Comparison of ENCODE assay signal across 21 cellular contexts in genomic region chr1:54392401-54392800, GRCh38. TPM values are rescaled to one million over a fixed set of nuclear protein-coding genes. Genes with fewer than 3 reads are reported as not detected.
DNase-seq lines count a peak whose midpoint lies in the region; ATAC-seq, FAIRE-seq and TF ChIP-seq lines count a peak whose summit lies in the region.
"Had no signal": no experiment of that assay in that cellular context is flagged by ENCODE, and none has a peak within 500 bp of the region (broad histone marks: within the 10 kb centered on the region; RNA-seq: fewer than 3 reads in every experiment).

No MANE protein-coding gene starts in this region.

- peaks cover 7% of the 10 kb centered on the region for H3K36me3 Mint-ChIP-seq in natural killer cell
- peaks cover 4% of the 10 kb centered on the region for H3K36me3 Mint-ChIP-seq in natural killer cell treated with Interleukin-12 subunit alpha and Interleukin-12 subunit beta and Interleukin-15 and Interleukin-18, amount 100 ng/mL, for 72 hours
- H3K36me3 Mint-ChIP-seq in activated T-helper 1 cell treated with anti-CD3 and anti-CD28 coated beads, Interleukin-12 subunit alpha, Interleukin-12 subunit beta, Interleukin-2, Interleukin-4 antibody, amounts not matched to agents 30 ng/mL and 10 ng/mL and 1 ng/mL, durations not matched to agents 14 hours and 24 hours and 36 hours (ENCODE audit: low read depth) = peaks cover 45% of the 10 kb centered on the region
- H3K36me3 Mint-ChIP-seq in neural progenitor cell = peaks cover 35% of the 10 kb centered on the region
- peaks cover 20% of the 10 kb centered on the region for H3K36me3 Mint-ChIP-seq in activated T-cell treated with anti-CD3 and anti-CD28 coated beads, Interleukin-2, amount 50 U/mL, for 4 hours (ENCODE audit: insufficient read depth)

- H3K4me3 Mint-ChIP-seq in natural killer cell = no peak overlapping the region
- no peak overlapping the region for H3K4me3 Mint-ChIP-seq in natural killer cell treated with Interleukin-12 subunit alpha and Interleukin-12 subunit beta and Interleukin-15 and Interleukin-18, amount 100 ng/mL, for 72 hours
- no peak overlapping the region for H3K4me3 Mint-ChIP-seq in activated T-helper 1 cell treated with anti-CD3 and anti-CD28 coated beads, Interleukin-12 subunit alpha, Interleukin-12 subunit beta, Interleukin-2, Interleukin-4 antibody, amounts not matched to agents 30 ng/mL and 10 ng/mL and 1 ng/mL, durations not matched to agents 14 hours and 24 hours and 36 hours
- H3K4me3 Mint-ChIP-seq in neural progenitor cell = no peak overlapping the region
- H3K4me3 Mint-ChIP-seq in activated T-cell treated with anti-CD3 and anti-CD28 coated beads, Interleukin-2, amount 50 U/mL, for 4 hours = no peak overlapping the region

- H3K9me3 ChIP-seq in neural progenitor cell (ENCODE audit: low read depth) = no peaks in the 10 kb centered on the region
- H3K9me3 ChIP-seq: MG63, SJCRH30 had no signal

- H3K4me1 ChIP-seq in neural progenitor cell = peaks cover 31% of the 10 kb centered on the region

- ATAC-seq in natural killer cell = no peak
- no peak for ATAC-seq in natural killer cell treated with Interleukin-12 subunit alpha and Interleukin-12 subunit beta and Interleukin-15 and Interleukin-18, amount 100 ng/mL, for 72 hours
- ATAC-seq in activated T-cell treated with anti-CD3 and anti-CD28 coated beads, Interleukin-2, amount 50 U/mL, for 4 hours = no peak
- ATAC-seq: SK-N-SH treated with all-trans-retinoic acid at 6 μM for 48 hours had no signal

- no peaks in the 10 kb centered on the region for H3K27me3 Mint-ChIP-seq in natural killer cell (ENCODE audit: low read depth in 2 of 2)
- no peaks in the 10 kb centered on the region for H3K27me3 Mint-ChIP-seq in natural killer cell treated with Interleukin-12 subunit alpha and Interleukin-12 subunit beta and Interleukin-15 and Interleukin-18, amount 100 ng/mL, for 72 hours
- no peaks in the 10 kb centered on the region for H3K27me3 Mint-ChIP-seq in activated T-helper 1 cell treated with anti-CD3 and anti-CD28 coated beads, Interleukin-12 subunit alpha, Interleukin-12 subunit beta, Interleukin-2, Interleukin-4 antibody, amounts not matched to agents 30 ng/mL and 10 ng/mL and 1 ng/mL, durations not matched to agents 14 hours and 24 hours and 36 hours (ENCODE audit: insufficient read depth)
- H3K27me3 Mint-ChIP-seq in neural progenitor cell (ENCODE audit: insufficient read depth, low read depth) = peaks cover 3% of the 10 kb centered on the region
- H3K27me3 Mint-ChIP-seq in activated T-cell treated with anti-CD3 and anti-CD28 coated beads, Interleukin-2, amount 50 U/mL, for 4 hours (ENCODE audit: low read depth) = no peaks in the 10 kb centered on the region

- H3K27ac Mint-ChIP-seq in natural killer cell (peak overlapping the region; percentile 11 to 52), neural progenitor cell (no peak overlapping the region)
- peak overlapping the region in 1 of 2 donors; percentile 22 for H3K27ac Mint-ChIP-seq in natural killer cell treated with Interleukin-12 subunit alpha and Interleukin-12 subunit beta and Interleukin-15 and Interleukin-18, amount 100 ng/mL, for 72 hours
- H3K27ac Mint-ChIP-seq in activated T-helper 1 cell treated with anti-CD3 and anti-CD28 coated beads, Interleukin-12 subunit alpha, Interleukin-12 subunit beta, Interleukin-2, Interleukin-4 antibody, amounts not matched to agents 30 ng/mL and 10 ng/mL and 1 ng/mL, durations not matched to agents 14 hours and 24 hours and 36 hours = peak overlapping the region; percentile 44

- TF ChIP-seq CTCF in natural killer cell (IDR thresholded peaks at IDR 0.05) (no peak), neural progenitor cell (IDR thresholded peaks at IDR 0.05) (no peak), GM20000 (IDR thresholded peaks at IDR 0.05; ENCODE audit: extremely low read depth, missing control alignments) (no peak)

- no peak overlapping the region for H3K27ac ChIP-seq in neural progenitor cell

- H3K27me3 ChIP-seq in neural progenitor cell = no peaks in the 10 kb centered on the region
- H3K27me3 ChIP-seq: MG63, SJCRH30 had no signal

- no peak overlapping the region for H3K9ac ChIP-seq in neural progenitor cell

- peaks cover 61 to 78% of the 10 kb centered on the region in 2 donors for H3K4me1 Mint-ChIP-seq in natural killer cell
- peaks cover 21 to 44% of the 10 kb centered on the region in 2 donors for H3K4me1 Mint-ChIP-seq in natural killer cell treated with Interleukin-12 subunit alpha and Interleukin-12 subunit beta and Interleukin-15 and Interleukin-18, amount 100 ng/mL, for 72 hours (ENCODE audit: low read depth in 2 of 2)
- H3K4me1 Mint-ChIP-seq in activated T-helper 1 cell treated with anti-CD3 and anti-CD28 coated beads, Interleukin-12 subunit alpha, Interleukin-12 subunit beta, Interleukin-2, Interleukin-4 antibody, amounts not matched to agents 30 ng/mL and 10 ng/mL and 1 ng/mL, durations not matched to agents 14 hours and 24 hours and 36 hours (ENCODE audit: low read depth) = peaks cover 40% of the 10 kb centered on the region
- H3K4me1 Mint-ChIP-seq in neural progenitor cell = peaks cover 60% of the 10 kb centered on the region
- H3K4me1 Mint-ChIP-seq in activated T-cell treated with anti-CD3 and anti-CD28 coated beads, Interleukin-2, amount 50 U/mL, for 4 hours (ENCODE audit: low read depth) = peaks cover 10% of the 10 kb centered on the region

- FAIRE-seq in urothelium cell line (lab: Jason Lieb, UNC) = peak; percentile 13
- FAIRE-seq: GM18507, HTR-8/SVneo, RCC 7860 had no signal

- H3K79me2 ChIP-seq in neural progenitor cell (ENCODE audit: low read depth) = peaks cover 96% of the 10 kb centered on the region

- intact Hi-C loops in natural killer cell (cut with micrococcal nuclease) = no loop called here
- intact Hi-C loops in activated T-helper 1 cell treated with anti-CD3 and anti-CD28 coated beads, Interleukin-12 subunit alpha, Interleukin-12 subunit beta, Interleukin-2, Interleukin-4 antibody, amounts not matched to agents 30 ng/mL and 10 ng/mL and 1 ng/mL, durations not matched to agents 14 hours and 24 hours and 36 hours (cut with micrococcal nuclease) = no loop called here

- H2AFZ ChIP-seq in neural progenitor cell (replicated peaks) = no peak overlapping the region

- no peak overlapping the region for H3K4me3 ChIP-seq in neural progenitor cell
- H3K4me3 ChIP-seq: MG63, SJCRH30 had no signal

- peaks cover 39% of the 10 kb centered on the region for H3F3A ChIP-seq in neural progenitor cell (ENCODE audit: low read depth)

- no peaks in the 10 kb centered on the region for H3K9me3 Mint-ChIP-seq in natural killer cell
- no peaks in the 10 kb centered on the region for H3K9me3 Mint-ChIP-seq in natural killer cell treated with Interleukin-12 subunit alpha and Interleukin-12 subunit beta and Interleukin-15 and Interleukin-18, amount 100 ng/mL, for 72 hours
- H3K9me3 Mint-ChIP-seq in activated T-helper 1 cell treated with anti-CD3 and anti-CD28 coated beads, Interleukin-12 subunit alpha, Interleukin-12 subunit beta, Interleukin-2, Interleukin-4 antibody, amounts not matched to agents 30 ng/mL and 10 ng/mL and 1 ng/mL, durations not matched to agents 14 hours and 24 hours and 36 hours = no peaks in the 10 kb centered on the region
- H3K9me3 Mint-ChIP-seq in neural progenitor cell = no peaks in the 10 kb centered on the region
- H3K9me3 Mint-ChIP-seq in activated T-cell treated with anti-CD3 and anti-CD28 coated beads, Interleukin-2, amount 50 U/mL, for 4 hours = no peaks in the 10 kb centered on the region

- H3K4me2 ChIP-seq in neural progenitor cell = peak overlapping the region; percentile 46

- DNase-seq in natural killer cell (no peak), neural progenitor cell (ENCODE audit: low spot score) (no peak), urothelium cell line (ENCODE audit: low spot score) (no peak), GM20000 (ENCODE audit: low spot score) (no peak)
- no peak for DNase-seq in natural killer cell treated with Interleukin-12 subunit alpha and Interleukin-12 subunit beta and Interleukin-15 and Interleukin-18, amount 100 ng/mL, for 72 hours (ENCODE audit: low spot score)
- DNase-seq in activated T-helper 1 cell treated with anti-CD3 and anti-CD28 coated beads, Interleukin-12 subunit alpha, Interleukin-12 subunit beta, Interleukin-2, Interleukin-4 antibody, amounts not matched to agents 30 ng/mL and 10 ng/mL and 1 ng/mL, durations not matched to agents 14 hours and 24 hours and 36 hours (ENCODE audit: low spot score) = no peak
- DNase-seq in activated CD4-positive, alpha-beta T cell treated with anti-CD3 and anti-CD28 coated beads, Interleukin-2, amount 50 U/mL, for 1 hour = no peak
- no peak for DNase-seq in activated T-cell treated with anti-CD3 and anti-CD28 coated beads, Interleukin-2, amount 50 U/mL, for 4 hours
- DNase-seq: DMS153, KG1, MG63, NCI-H1105 treated with DMSO at 0.1 percent for 48 hours, NCI-H146, NCI-H1930, NCI-H2107, NCI-H774, SJCRH30 had no signal

- no peaks in the 10 kb centered on the region for H3K36me3 ChIP-seq in neural progenitor cell
- H3K36me3 ChIP-seq: MG63 had no signal

- peaks cover 100% of the 10 kb centered on the region for H4K20me1 ChIP-seq in neural progenitor cell (ENCODE audit: low read depth)

RNA-seq across cellular contexts. Expression of gene SSBP3, which starts 13.8 kb away (rescaled TPM):
- total RNA-seq in natural killer cell = 100 to 1,000 TPM; 162 to 224 (median 164) TPM
- 10 to 100 TPM; 59.0 to 92.1 TPM for total RNA-seq in natural killer cell treated with Interleukin-12 subunit alpha and Interleukin-12 subunit beta and Interleukin-15 and Interleukin-18, amount 100 ng/mL, for 72 hours
- total RNA-seq in activated T-helper 1 cell treated with anti-CD3 and anti-CD28 coated beads, Interleukin-12 subunit alpha, Interleukin-12 subunit beta, Interleukin-2, Interleukin-4 antibody, amounts not matched to agents 30 ng/mL and 10 ng/mL and 1 ng/mL, durations not matched to agents 14 hours and 24 hours and 36 hours = 98.0 and 110 TPM in 2 replicates
- total RNA-seq in neural progenitor cell (ENCODE audit: low replicate concordance) = 53.0 and 86.1 TPM in 2 replicates
- total RNA-seq in activated T-cell treated with anti-CD3 and anti-CD28 coated beads, Interleukin-2, amount 50 U/mL, for 4 hours = 10 to 100 TPM; 36.2 to 39.1 (median 37.5) TPM
